23 cellular contexts compared by ENCODE assay signal in the genomic region with DNA sequence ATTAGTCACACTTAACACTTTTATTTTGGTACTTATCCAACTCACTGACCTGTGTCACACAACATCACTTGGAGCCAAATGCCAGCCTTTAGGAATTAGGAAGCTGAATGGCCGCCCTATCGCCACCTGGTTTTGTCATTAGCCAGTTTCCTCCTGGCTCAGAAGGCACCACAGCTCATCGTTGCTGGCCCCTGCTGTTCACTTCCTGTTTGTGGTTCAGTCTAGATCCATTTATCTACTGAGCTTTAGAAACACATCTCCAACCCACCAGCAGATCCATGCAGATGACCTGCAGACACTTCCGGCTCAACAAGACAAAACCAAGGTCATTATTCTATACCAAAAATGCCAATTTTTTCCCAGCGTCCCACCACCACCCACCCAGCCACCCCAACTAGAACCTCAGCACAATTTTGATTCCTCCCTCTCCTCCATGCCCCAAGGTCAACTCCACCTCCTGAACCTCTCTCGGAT.
A peak's percentile ranks its signal among the peaks of the same experiment; 100 is the strongest.
DNase-seq lines count a peak whose midpoint lies in the region; ATAC-seq, FAIRE-seq and TF ChIP-seq lines count a peak whose summit lies in the region.
"Had no signal": no experiment of that assay in that cellular context is flagged by ENCODE, and none has a peak within 500 bp of the region (broad histone marks: within the 10 kb centered on the region; RNA-seq: fewer than 3 reads in every experiment).

No MANE protein-coding gene starts in this region.

- DNase-seq in GM18507 (ENCODE audit: extremely low spot score, insufficient read length, low read depth) (no peak), NB4 (ENCODE audit: low read depth) (peak; percentile 29), OCI-M1 (lab: John Stamatoyannopoulos, UW) (peak; percentile 71), mesendoderm (peak; percentile 24)
- DNase-seq: AML-193, DMS 273 treated with DMSO at 0.1 percent for 48 hours, DND-41, HCEC 1CT, IMR-90, MM.1S, NCI-H1930, NCI-H226, NCI-H524, PC-3, RPMI8226, SIG-M5, T-helper 17 cell had no signal

- TF ChIP-seq POLR2A in NB4 (IDR thresholded peaks at IDR 0.05; ENCODE audit: extremely low read depth, insufficient read length) = no peak

- no peak overlapping the region for H4K8ac ChIP-seq in mesendoderm (ENCODE audit: low read depth, low read length)

- peak; percentile 24 for FAIRE-seq in GM18507 (lab: Jason Lieb, UNC)
- FAIRE-seq: HTR-8/SVneo had no signal

- H3K4me3 ChIP-seq in NB4 (ENCODE audit: low read depth, low read length) (no peak overlapping the region), mesendoderm (ENCODE audit: low read length) (no peak overlapping the region)
- H3K4me3 ChIP-seq: GM23338 had no signal

- H3K23ac ChIP-seq in mesendoderm (ENCODE audit: low read length) = no peak overlapping the region

- H2BK5ac ChIP-seq in mesendoderm (ENCODE audit: low read length) = no peak overlapping the region

- H3K27me3 ChIP-seq in mesendoderm (ENCODE audit: insufficient read depth, low read length, poor library complexity) = no peaks in the 10 kb centered on the region

- H3K4me1 ChIP-seq in mesendoderm (ENCODE audit: control insufficient read depth, low read depth, low read length) = no peaks in the 10 kb centered on the region

- no peak overlapping the region for H3K27ac ChIP-seq in mesendoderm (ENCODE audit: low read depth, low read length)
- H3K27ac ChIP-seq: C4-2B had no signal

- no peak overlapping the region for H3K4me2 ChIP-seq in mesendoderm (ENCODE audit: low read length)
- H3K4me2 ChIP-seq: GM23338 had no signal

- H3K79me2 ChIP-seq in mesendoderm (ENCODE audit: control insufficient read depth, insufficient read depth, low read length) = no peaks in the 10 kb centered on the region

- H3K4ac ChIP-seq in mesendoderm (ENCODE audit: low read depth, low read length) = no peak overlapping the region

- ATAC-seq in GM21447 (IDR thresholded peaks at IDR 0.05; ENCODE audit: unreplicated experiment) (no peak), GM21825 (IDR thresholded peaks at IDR 0.05; ENCODE audit: unreplicated experiment) (no peak), HG03457 (IDR thresholded peaks at IDR 0.05; ENCODE audit: unreplicated experiment) (no peak)
- ATAC-seq: GM23338, PC-3, T-helper 17 cell had no signal

- no peaks in the 10 kb centered on the region for H3K36me3 ChIP-seq in mesendoderm (ENCODE audit: control insufficient read depth, insufficient read depth, low read length)

- H2BK120ac ChIP-seq in mesendoderm (ENCODE audit: low read depth, low read length) = no peak overlapping the region

- no CpG with 5 or more reads among the region's 6 CpGs for WGBS in mesendoderm (ENCODE audit: extremely low coverage, insufficient coverage, low lambda C conversion rate)

- no peak overlapping the region for H3K56ac ChIP-seq in mesendoderm (ENCODE audit: low read length)

- H2AK5ac ChIP-seq in mesendoderm (ENCODE audit: low read length) = no peak overlapping the region

- H3K79me1 ChIP-seq in mesendoderm (ENCODE audit: low read length) = no peaks in the 10 kb centered on the region

- H3K9ac ChIP-seq in mesendoderm (ENCODE audit: low read length) = no peak overlapping the region

- no peak for TF ChIP-seq CTCF in NB4 (IDR thresholded peaks at IDR 0.05; ENCODE audit: low read depth, low read length)

- H3K18ac ChIP-seq in mesendoderm (ENCODE audit: low read length) = no peak overlapping the region

- H2BK15ac ChIP-seq in mesendoderm (replicated peaks; ENCODE audit: low read depth) = no peak overlapping the region

- no peak overlapping the region for H4K5ac ChIP-seq in mesendoderm (ENCODE audit: low read length)
